ENCODE assay signal across 8 cellular contexts in genomic region chr19:46786236-46787039, GRCh38. TPM values are rescaled to one million over a fixed set of nuclear protein-coding genes. Genes with fewer than 3 reads are reported as not detected.
DNase-seq lines count a peak whose midpoint lies in the region; ATAC-seq and TF ChIP-seq lines count a peak whose summit lies in the region.

No MANE protein-coding gene starts in this region.

- DNase-seq in COLO668 (lab: John Stamatoyannopoulos, UW; ENCODE audit: unreplicated experiment) (peak; percentile 54), HFF-Myc (ENCODE audit: extremely low read depth, low read depth) (no peak), NOMO-1 treated with dmso at 0.1 percent for 144 hours (lab: John Stamatoyannopoulos, UW; ENCODE audit: unreplicated experiment) (peak; percentile 92), endothelial cell (ENCODE audit: low spot score) (peak; percentile 37)
- DNase-seq in activated CD8-positive, alpha-beta memory T cell treated with anti-CD3 and anti-CD28 coated beads for 24 hours = peak; percentile 92
- peak; percentile 75 for DNase-seq in stimulated activated CD8-positive, alpha-beta memory T cell treated with anti-CD3 and anti-CD28 coated beads, Interleukin-4, amount 100 ng/mL, for 24 hours (ENCODE audit: low read depth)

- peaks cover 13% of the 10 kb centered on the region for H3K36me3 Mint-ChIP-seq in endothelial cell (ENCODE audit: low read depth, unreplicated experiment)

- H3K27me3 Mint-ChIP-seq in endothelial cell (ENCODE audit: unreplicated experiment) = peaks cover 9% of the 10 kb centered on the region

- peak overlapping the region; percentile 88 for H3K27ac Mint-ChIP-seq in endothelial cell (ENCODE audit: unreplicated experiment)

- H3K27me3 ChIP-seq in mononuclear cell (ENCODE audit: insufficient read depth, low read length) = no peaks in the 10 kb centered on the region

- peaks cover 21% of the 10 kb centered on the region for H3K4me1 Mint-ChIP-seq in endothelial cell (ENCODE audit: unreplicated experiment)

- H3K9me3 Mint-ChIP-seq in endothelial cell (ENCODE audit: unreplicated experiment) = no peaks in the 10 kb centered on the region

- TF ChIP-seq CTCF in HFF-Myc (IDR thresholded peaks at IDR 0.05; ENCODE audit: low read depth, low read length, missing control alignments) (no peak), endothelial cell (IDR thresholded peaks at IDR 0.05; ENCODE audit: unreplicated experiment) (no peak)

- H3K4me3 ChIP-seq in HFF-Myc (replicated peaks; ENCODE audit: low read depth, low read length) (peak overlapping the region; percentile 95), mononuclear cell (ENCODE audit: low read length) (peak overlapping the region; percentile 78)

- H3K4me3 Mint-ChIP-seq in endothelial cell (ENCODE audit: unreplicated experiment) = peak overlapping the region; percentile 94

- no peaks in the 10 kb centered on the region for H3K9me3 ChIP-seq in mononuclear cell (ENCODE audit: low read depth, low read length)

- H3K4me1 ChIP-seq in mononuclear cell (ENCODE audit: insufficient read depth, low read length) = peaks cover 42% of the 10 kb centered on the region

- ATAC-seq in HG03097 (IDR thresholded peaks at IDR 0.05; ENCODE audit: low FRiP score, unreplicated experiment) = no peak

RNA-seq across cellular contexts. Expression of gene SLC1A5, which starts 2.0 kb away (rescaled TPM):
- total RNA-seq in endothelial cell (ENCODE audit: unreplicated experiment) (62.6 TPM), mononuclear cell (5.5 TPM)

RNA-seq across cellular contexts. Expression of gene STRN4, which starts 40.2 kb away (rescaled TPM):
- total RNA-seq in endothelial cell (ENCODE audit: unreplicated experiment) (111 TPM), mononuclear cell (66.0 TPM)

RNA-seq across cellular contexts. Expression of gene FKRP, which starts 40.6 kb away (rescaled TPM):
- total RNA-seq in endothelial cell (ENCODE audit: unreplicated experiment) (22.7 TPM), mononuclear cell (12.4 TPM)
